8 cellular contexts compared by ENCODE assay signal in genomic region chr3:46629571-46630517, GRCh38. TPM values are rescaled to one million over a fixed set of nuclear protein-coding genes. Genes with fewer than 3 reads are reported as not detected.
DNase-seq lines count a peak whose midpoint lies in the region; ATAC-seq and TF ChIP-seq lines count a peak whose summit lies in the region.

No MANE protein-coding gene starts in this region.

- no peak overlapping the region for H3K4me3 Mint-ChIP-seq in activated CD4-positive, alpha-beta T cell treated with anti-CD3 and anti-CD28 coated beads, Interleukin-2, amount 10 ng/mL, durations not matched to agents 7 days and 5 days

- H3K27ac ChIP-seq in coronary artery, result peak overlapping the region; percentile 21 to 36

- CTCF ChIA-PET in activated CD4-positive, alpha-beta T cell treated with anti-CD3 and anti-CD28 coated beads, Interleukin-2, amount 10 ng/mL, durations not matched to agents 7 days and 5 days (lab: Charles Lee), result interaction anchor here (0.6 to 4.9 kb wide), 18 partner anchors 9 to 186 kb away, joined by 3 to 67 read pairs (median 4); no protein-coding TSS in a partner anchor

- ATAC-seq in HG02759 (IDR thresholded peaks at IDR 0.05; ENCODE audit: unreplicated experiment) (peak; percentile 91), left lobe of liver (peak; percentile 76), GM21423 (IDR thresholded peaks at IDR 0.05; ENCODE audit: unreplicated experiment) (no peak)

- TF ChIP-seq CTCF in coronary artery (IDR thresholded peaks at IDR 0.05), result peak; percentile 96

- POLR2A ChIA-PET in activated CD4-positive, alpha-beta T cell treated with anti-CD3 and anti-CD28 coated beads, Interleukin-2, amount 10 ng/mL, durations not matched to agents 7 days and 5 days (lab: Charles Lee), result interaction anchor here (0.6 to 0.7 kb wide), 2 partner anchors 141 kb away, joined by 3 to 11 read pairs; no protein-coding TSS in a partner anchor

- peaks cover 4% of the 10 kb centered on the region for H3K27me3 Mint-ChIP-seq in activated CD4-positive, alpha-beta T cell treated with anti-CD3 and anti-CD28 coated beads, Interleukin-2, amount 10 ng/mL, durations not matched to agents 7 days and 5 days

- H3K4me3 ChIP-seq in coronary artery, result peak overlapping the region; percentile 60

- H3K4me1 Mint-ChIP-seq in activated CD4-positive, alpha-beta T cell treated with anti-CD3 and anti-CD28 coated beads, Interleukin-2, amount 10 ng/mL, durations not matched to agents 7 days and 5 days, result peaks cover 27% of the 10 kb centered on the region

- DNase-seq in GF-D8 (lab: John Stamatoyannopoulos, UW) (peak; percentile 24), NCI-H2227 treated with DMSO at 0.1 percent for 48 hours (lab: John Stamatoyannopoulos, UW) (peak; percentile 7), coronary artery (ENCODE audit: low spot score) (no peak), left lobe of liver (ENCODE audit: low spot score) (peak; percentile 69)
- peak; percentile 78 for DNase-seq in activated CD4-positive, alpha-beta T cell treated with anti-CD3 and anti-CD28 coated beads, Interleukin-2, amount 10 ng/mL, durations not matched to agents 7 days and 5 days
- DNase-seq in stimulated activated CD4-positive, alpha-beta T cell treated with anti-CD3 and anti-CD28 coated beads, Interleukin-1b, Interleukin-23, amount 100 ng/mL, for 48 hours, result peak; percentile 76

- H3K27ac Mint-ChIP-seq in activated CD4-positive, alpha-beta T cell treated with anti-CD3 and anti-CD28 coated beads, Interleukin-2, amount 10 ng/mL, durations not matched to agents 7 days and 5 days, result peak overlapping the region; percentile 74

- H3K9me3 Mint-ChIP-seq in activated CD4-positive, alpha-beta T cell treated with anti-CD3 and anti-CD28 coated beads, Interleukin-2, amount 10 ng/mL, durations not matched to agents 7 days and 5 days, result no peaks in the 10 kb centered on the region

- H3K36me3 Mint-ChIP-seq in activated CD4-positive, alpha-beta T cell treated with anti-CD3 and anti-CD28 coated beads, Interleukin-2, amount 10 ng/mL, durations not matched to agents 7 days and 5 days (ENCODE audit: low read depth), result no peaks in the 10 kb centered on the region

RNA-seq across cellular contexts. Expression of gene FAM240A, which starts 17.5 kb away (rescaled TPM):
- not detected for total RNA-seq in activated CD4-positive, alpha-beta T cell treated with anti-CD3 and anti-CD28 coated beads, Interleukin-2, amount 10 ng/mL, durations not matched to agents 7 days and 5 days
- total RNA-seq in left lobe of liver, result not detected
